ENCODE assay signal across 17 cellular contexts in the genomic region with DNA sequence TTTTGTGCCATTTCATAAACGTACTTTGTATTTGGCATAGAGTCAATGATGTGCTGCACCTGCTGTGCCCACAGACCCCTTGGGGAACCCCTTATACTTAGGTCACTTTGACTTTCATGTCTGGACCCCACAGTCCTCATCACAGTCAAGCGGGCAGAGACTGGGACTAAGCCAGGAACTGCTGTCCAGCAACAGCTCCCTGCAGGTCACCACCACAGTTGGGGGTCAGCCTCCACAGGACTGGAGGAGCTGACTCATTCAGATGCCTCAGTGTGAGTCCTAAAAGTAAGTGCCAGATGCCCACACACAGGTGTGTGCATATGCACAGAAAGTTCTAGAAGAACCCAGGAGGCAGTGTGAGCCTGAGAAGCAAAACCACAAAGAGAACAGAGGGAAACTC.
A peak's percentile ranks its signal among the peaks of the same experiment; 100 is the strongest.
DNase-seq lines count a peak whose midpoint lies in the region; ATAC-seq and TF ChIP-seq lines count a peak whose summit lies in the region.
"Had no signal": no experiment of that assay in that cellular context is flagged by ENCODE, and none has a peak within 500 bp of the region (broad histone marks: within the 10 kb centered on the region; RNA-seq: fewer than 3 reads in every experiment).

No MANE protein-coding gene starts in this region.

- TF ChIP-seq POLR2A in IMR-90 (IDR thresholded peaks at IDR 0.05; ENCODE audit: low read depth, low read length) = no peak

- no peak overlapping the region for H3K9ac ChIP-seq in IMR-90 (ENCODE audit: low read depth, low read length)
- H3K9ac ChIP-seq: BLaER1, GM23248 had no signal

- no peak for TF ChIP-seq RAD21 in IMR-90 (IDR thresholded peaks at IDR 0.05; ENCODE audit: low read length)

- peak; percentile 56 to 66 for ATAC-seq in right cardiac atrium
- no peak for ATAC-seq in IMR-90 (ENCODE audit: low read depth)
- ATAC-seq in lung (ENCODE audit: insufficient read depth, low FRiP score) = peak; percentile 29
- ATAC-seq: CD8-positive, alpha-beta T cell; GM12878 had no signal

- H3K56ac ChIP-seq in IMR-90 (ENCODE audit: extremely low read depth, insufficient read depth, low read length) = no peak overlapping the region

- peak overlapping the region; percentile 15 for H2AK9ac ChIP-seq in IMR-90 (replicated peaks; ENCODE audit: low read depth, low read length, poor library complexity)

- no peak overlapping the region for H2BK15ac ChIP-seq in IMR-90 (ENCODE audit: low read depth, low read length)

- H4K8ac ChIP-seq in IMR-90 (ENCODE audit: low read depth in 2 of 2, low read length in 2 of 2) = no peak overlapping the region

- no peaks in the 10 kb centered on the region for H3K36me3 ChIP-seq in right atrium auricular region
- no peaks in the 10 kb centered on the region for H3K36me3 ChIP-seq in IMR-90 (ENCODE audit: control insufficient read depth, insufficient read depth, low read length)
- H3K36me3 ChIP-seq in lung (ENCODE audit: control insufficient read depth in 2 of 2, insufficient read depth in 2 of 2, low read length in 2 of 2) = no peaks in the 10 kb centered on the region
- H3K36me3 ChIP-seq: BLaER1 had no signal

- H3K4me3 ChIP-seq in right cardiac atrium (ENCODE audit: low read length) (no peak overlapping the region), right atrium auricular region (no peak overlapping the region), IMR-90 (ENCODE audit: insufficient read depth, low read depth, low read length) (no peak overlapping the region), lung (no peak overlapping the region)
- H3K4me3 ChIP-seq: BLaER1, GM12878, GM23248 had no signal

- H3K14ac ChIP-seq in IMR-90 (replicated peaks; ENCODE audit: low read depth, low read length) = no peak overlapping the region

- dilution Hi-C loops in IMR-90 (cut with HindIII; ENCODE audit: low sequenced_read_pairs, unreplicated experiment) = no loop called here

- H2BK5ac ChIP-seq in IMR-90 (ENCODE audit: low read depth, low read length, poor library complexity, severe bottlenecking) = no peak overlapping the region

- no peak overlapping the region for H2AFZ ChIP-seq in IMR-90 (replicated peaks; ENCODE audit: low read length, poor library complexity)
- H2AFZ ChIP-seq: GM23248 had no signal

- no peak for DNase-seq in right cardiac atrium
- no peak for DNase-seq in right atrium auricular region (ENCODE audit: low spot score)
- no peak for DNase-seq in IMR-90
- no peak for DNase-seq in lung (ENCODE audit: low spot score)
- DNase-seq in COR-L47 (lab: John Stamatoyannopoulos, UW) = no peak
- no peak for DNase-seq in NCI-H748 treated with DMSO at 0.1 percent for 48 hours (lab: John Stamatoyannopoulos, UW)
- DNase-seq: CD4-positive, CD25-positive, alpha-beta regulatory T cell; CD8-positive, alpha-beta T cell; DMS 273 treated with DMSO at 0.1 percent for 48 hours; DMS79; EL; GDM1; GM23248; H9 had no signal

- H4K91ac ChIP-seq in IMR-90 (ENCODE audit: insufficient read depth, low read depth, low read length) = no peak overlapping the region

- H3K23ac ChIP-seq in IMR-90 (ENCODE audit: low read depth, low read length) = no peak overlapping the region

- H3K9me3 ChIP-seq in right cardiac atrium (ENCODE audit: control insufficient read depth, low read length) (no peaks in the 10 kb centered on the region), right atrium auricular region (no peaks in the 10 kb centered on the region), IMR-90 (ENCODE audit: control insufficient read depth, insufficient read depth, low read length) (peaks cover 20% of the 10 kb centered on the region), lung (ENCODE audit: control insufficient read depth in 2 of 2, insufficient read depth in 1 of 2, low read length in 1 of 2) (peaks cover 0 to 2% of the 10 kb centered on the region in 2 donors)
- H3K9me3 ChIP-seq: BLaER1 had no signal

- no peak overlapping the region for H4K5ac ChIP-seq in IMR-90 (ENCODE audit: low read depth, low read length)

- no peak overlapping the region for H3K27ac ChIP-seq in right cardiac atrium (ENCODE audit: low read length)
- peak overlapping the region in 1 of 2 donors; percentile 29 for H3K27ac ChIP-seq in right atrium auricular region
- H3K27ac ChIP-seq in IMR-90 (ENCODE audit: insufficient read depth, low read length) = no peak overlapping the region
- no peak overlapping the region for H3K27ac ChIP-seq in lung (ENCODE audit: low read depth in 1 of 2, low read length in 1 of 2)
- H3K27ac ChIP-seq: BLaER1, C4-2B, GM23248 had no signal

- no peaks in the 10 kb centered on the region for H3K79me1 ChIP-seq in IMR-90 (ENCODE audit: low read depth in 1 of 2, low read length in 2 of 2)

- H3K4me1 ChIP-seq in right cardiac atrium (ENCODE audit: control insufficient read depth, insufficient read depth, low read length) = peaks cover 4% of the 10 kb centered on the region
- peaks cover 0 to 13% of the 10 kb centered on the region in 2 donors for H3K4me1 ChIP-seq in right atrium auricular region
- H3K4me1 ChIP-seq in IMR-90 (ENCODE audit: control insufficient read depth, insufficient read depth, low read length) = no peaks in the 10 kb centered on the region
- H3K4me1 ChIP-seq in lung (ENCODE audit: control insufficient read depth in 2 of 2, insufficient read depth in 2 of 2, low read length in 2 of 2) = no peaks in the 10 kb centered on the region

- H3K27me3 ChIP-seq in right cardiac atrium (ENCODE audit: control insufficient read depth, insufficient read depth) (no peaks in the 10 kb centered on the region), right atrium auricular region (no peaks in the 10 kb centered on the region), IMR-90 (ENCODE audit: control insufficient read depth, insufficient read depth, low read length) (no peaks in the 10 kb centered on the region), lung (ENCODE audit: control insufficient read depth, insufficient read depth) (no peaks in the 10 kb centered on the region)
- H3K27me3 ChIP-seq: BLaER1 had no signal

- POLR2A ChIA-PET in IMR-90 (lab: Charles Lee; ENCODE audit: unreplicated experiment) = no interaction called here

- intact Hi-C loops in right cardiac atrium (cut with DNase I) = loop anchor here in 1 of 4 donors (10.0 kb wide), 1 partner anchor 62 kb away; no protein-coding TSS in a partner anchor
- intact Hi-C loops in IMR-90 (cut with micrococcal nuclease) = no loop called here

- CTCF ChIA-PET in IMR-90 (lab: Yijun Ruan, JAX) = no interaction called here

- TF ChIP-seq CTCF in right atrium auricular region (IDR thresholded peaks at IDR 0.05) = no peak
- TF ChIP-seq CTCF in IMR-90 (conservative IDR thresholded peaks at IDR 0.05; ENCODE audit: low read depth, low read length) = no peak
- TF ChIP-seq CTCF in lung (IDR thresholded peaks at IDR 0.05; ENCODE audit: control extremely low read depth, extremely low read depth) = no peak

- in situ Hi-C loops in IMR-90 (cut with MboI; ENCODE audit: low sequenced_read_pairs) = no loop called here

- H3K9me1 ChIP-seq in IMR-90 (ENCODE audit: insufficient read depth, low read length) = no peaks in the 10 kb centered on the region

- H3K4me2 ChIP-seq in IMR-90 (ENCODE audit: low read depth, low read length) = no peak overlapping the region
- H3K4me2 ChIP-seq: BLaER1 had no signal

- no TSS peak for BruUV-seq in IMR-90 (replicated peaks; lab: Mats Ljungman, UMichigan)

- H3K18ac ChIP-seq in IMR-90 (ENCODE audit: low read depth, low read length) = no peak overlapping the region

- no peak overlapping the region for H2AK5ac ChIP-seq in IMR-90 (ENCODE audit: low read depth, low read length)

- WGBS in right cardiac atrium = 70% methylated on average over 2 of the region's 2 CpGs
- no CpG with 5 or more reads among the region's 2 CpGs for WGBS in IMR-90 (ENCODE audit: extremely low coverage in 2 of 2, insufficient read length in 1 of 2), 2 experiments
- WGBS in lung, 2 donors = 79 to 80% methylated on average over 2 of the region's 2 CpGs

- H4K20me1 ChIP-seq in IMR-90 (ENCODE audit: insufficient read depth, low read length) = no peaks in the 10 kb centered on the region
- H4K20me1 ChIP-seq: BLaER1 had no signal

- no peak overlapping the region for H2BK120ac ChIP-seq in IMR-90 (ENCODE audit: low read depth, low read length)

- no peak overlapping the region for H2BK20ac ChIP-seq in IMR-90 (ENCODE audit: low read depth, low read length)

- no peak overlapping the region for H3K4ac ChIP-seq in IMR-90 (ENCODE audit: low read depth, low read length)

TF ChIP-seq in IMR-90, 13 proteins besides CTCF, POLR2A, EP300 and RAD21:
- TF ChIP-seq RFX5 (IDR thresholded peaks at IDR 0.05; ENCODE audit: low read depth, low read length) = no peak
- TF ChIP-seq MXI1 (IDR thresholded peaks at IDR 0.05; ENCODE audit: borderline replicate concordance, low read depth, low read length) = no peak
- no peak for TF ChIP-seq MAZ (IDR thresholded peaks at IDR 0.05; ENCODE audit: borderline replicate concordance, low read depth, low read length)
